In the genomic region with DNA sequence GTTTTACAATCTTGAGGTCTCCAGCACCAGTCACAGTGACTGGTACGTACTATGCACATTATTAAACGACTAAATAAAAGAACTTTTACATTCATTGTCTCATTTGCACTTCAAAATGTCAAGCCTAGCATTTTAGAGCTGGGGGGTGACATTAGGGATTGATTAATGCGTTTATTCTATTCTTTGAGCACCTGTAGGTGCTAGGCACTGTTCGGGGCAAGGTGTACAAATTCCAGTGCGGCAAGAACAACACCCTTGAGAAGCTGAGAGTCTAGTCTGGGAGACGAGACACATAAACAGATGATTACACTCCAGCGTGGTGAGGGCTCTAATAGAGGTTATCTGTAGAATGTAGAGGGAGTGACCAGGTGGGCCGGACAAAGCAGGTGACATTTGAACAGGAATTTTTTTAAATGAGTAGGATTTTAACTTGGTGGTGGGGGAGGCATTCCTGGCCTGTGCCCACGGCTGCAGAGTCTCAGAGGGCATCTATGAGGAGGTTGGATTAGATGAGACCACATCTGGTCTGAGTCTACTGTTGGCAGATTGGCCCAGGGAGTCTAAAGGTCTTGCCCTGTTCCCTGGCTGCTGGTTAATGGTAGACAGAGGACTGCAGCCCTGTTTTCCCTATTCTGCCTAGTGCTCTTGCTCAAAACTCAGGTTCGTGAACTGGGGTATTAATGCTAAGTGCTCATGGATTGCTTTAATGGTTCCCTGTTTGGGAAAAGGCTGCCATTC, we compare ENCODE assay signal across 8 cellular contexts. TPM values are rescaled to one million over a fixed set of nuclear protein-coding genes. Genes with fewer than 3 reads are reported as not detected.
DNase-seq lines count a peak whose midpoint lies in the region; ATAC-seq and TF ChIP-seq lines count a peak whose summit lies in the region.

No MANE protein-coding gene starts in this region.

- H3K27me3 Mint-ChIP-seq in activated T-cell treated with anti-CD3 and anti-CD28 coated beads, Interleukin-2, amount 50 U/mL, for 72 hours (ENCODE audit: low read depth) = no peaks in the 10 kb centered on the region
- H3K27me3 Mint-ChIP-seq in activated naive CD8-positive, alpha-beta T cell = no peaks in the 10 kb centered on the region
- no peaks in the 10 kb centered on the region for H3K27me3 Mint-ChIP-seq in type B pancreatic cell

- TF ChIP-seq CTCF in type B pancreatic cell (conservative IDR thresholded peaks at IDR 0.05) = no peak

- no peak for ATAC-seq in activated T-cell treated with anti-CD3 and anti-CD28 coated beads, Interleukin-2, amount 50 U/mL, for 72 hours (replicated peaks in 1 of 2)
- ATAC-seq in left lobe of liver (peak; percentile 70), GM18502 (IDR thresholded peaks at IDR 0.05; ENCODE audit: poor library complexity, unreplicated experiment) (no peak), GM18870 (IDR thresholded peaks at IDR 0.05; ENCODE audit: unreplicated experiment) (no peak), GM19035 (IDR thresholded peaks at IDR 0.05; ENCODE audit: unreplicated experiment) (no peak)

- H3K27ac Mint-ChIP-seq in activated T-cell treated with anti-CD3 and anti-CD28 coated beads, Interleukin-2, amount 50 U/mL, for 72 hours = peak overlapping the region; percentile 72
- H3K27ac Mint-ChIP-seq in activated naive CD8-positive, alpha-beta T cell = peak overlapping the region; percentile 92
- H3K27ac Mint-ChIP-seq in type B pancreatic cell = peak overlapping the region; percentile 92

- no peaks in the 10 kb centered on the region for H3K9me3 Mint-ChIP-seq in activated T-cell treated with anti-CD3 and anti-CD28 coated beads, Interleukin-2, amount 50 U/mL, for 72 hours
- no peaks in the 10 kb centered on the region for H3K9me3 Mint-ChIP-seq in activated naive CD8-positive, alpha-beta T cell (ENCODE audit: low read depth)
- H3K9me3 Mint-ChIP-seq in type B pancreatic cell = peaks cover 8% of the 10 kb centered on the region

- H3K4me1 Mint-ChIP-seq in activated T-cell treated with anti-CD3 and anti-CD28 coated beads, Interleukin-2, amount 50 U/mL, for 72 hours (ENCODE audit: low read depth) = peaks cover 35% of the 10 kb centered on the region
- H3K4me1 Mint-ChIP-seq in activated naive CD8-positive, alpha-beta T cell (ENCODE audit: low read depth) = peaks cover 50% of the 10 kb centered on the region
- H3K4me1 Mint-ChIP-seq in type B pancreatic cell (ENCODE audit: unreplicated experiment) = peaks cover 21% of the 10 kb centered on the region

- H3K36me3 Mint-ChIP-seq in activated T-cell treated with anti-CD3 and anti-CD28 coated beads, Interleukin-2, amount 50 U/mL, for 72 hours (ENCODE audit: insufficient read depth in 2 of 2) = no peaks in the 10 kb centered on the region
- H3K36me3 Mint-ChIP-seq in activated naive CD8-positive, alpha-beta T cell = peaks cover 2% of the 10 kb centered on the region
- H3K36me3 Mint-ChIP-seq in type B pancreatic cell = peaks cover 24% of the 10 kb centered on the region

- peak overlapping the region; percentile 90 to 95 for H3K4me3 Mint-ChIP-seq in activated T-cell treated with anti-CD3 and anti-CD28 coated beads, Interleukin-2, amount 50 U/mL, for 72 hours
- H3K4me3 Mint-ChIP-seq in activated naive CD8-positive, alpha-beta T cell = peak overlapping the region; percentile 98
- peak overlapping the region; percentile 95 for H3K4me3 Mint-ChIP-seq in type B pancreatic cell

- DNase-seq in activated T-cell treated with anti-CD3 and anti-CD28 coated beads, Interleukin-2, amount 50 U/mL, for 72 hours = no peak
- DNase-seq in activated T-cell treated with anti-CD3 and anti-CD28 coated beads for 4 hours = no peak
- DNase-seq in left lobe of liver (ENCODE audit: low spot score) = peak; percentile 88
- no peak for DNase-seq in type B pancreatic cell (ENCODE audit: extremely low spot score, unreplicated experiment)

RNA-seq across cellular contexts. Expression of a gene that starts 1.0 kb away (rescaled TPM):
- 10 to 100 TPM; 26.2 to 36.0 TPM for total RNA-seq in activated T-cell treated with anti-CD3 and anti-CD28 coated beads, Interleukin-2, amount 50 U/mL, for 72 hours
- total RNA-seq in left lobe of liver = 363 TPM
- total RNA-seq in type B pancreatic cell (ENCODE audit: low replicate concordance) = 49.9 and 61.2 TPM in 2 replicates
